ENCODE assay signal across 31 cellular contexts in the genomic region with DNA sequence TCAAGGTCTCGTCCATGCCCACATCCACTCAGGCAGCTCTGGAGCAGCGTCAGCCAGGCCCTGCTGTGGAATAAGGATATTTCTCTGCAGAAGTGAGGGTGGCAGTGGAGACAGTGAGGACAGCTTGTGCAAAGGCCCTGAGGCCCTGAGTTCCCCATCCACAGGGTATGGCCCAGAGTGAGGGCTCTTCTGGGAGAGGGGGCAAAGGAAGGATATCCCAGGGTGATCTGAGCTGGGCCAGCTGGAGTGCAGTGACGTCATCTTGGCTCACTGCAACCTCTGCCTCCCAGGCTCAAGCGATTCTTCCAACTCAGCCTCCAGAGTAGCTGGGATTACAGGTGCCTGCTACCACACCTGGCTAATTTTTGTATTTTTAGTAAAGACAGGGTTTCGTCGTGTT. TPM values are rescaled to one million over a fixed set of nuclear protein-coding genes. Genes with fewer than 3 reads are reported as not detected.
A peak's percentile ranks its signal among the peaks of the same experiment; 100 is the strongest.
DNase-seq lines count a peak whose midpoint lies in the region; ATAC-seq, FAIRE-seq and TF ChIP-seq lines count a peak whose summit lies in the region.
"Had no signal": no experiment of that assay in that cellular context is flagged by ENCODE, and none has a peak within 500 bp of the region (broad histone marks: within the 10 kb centered on the region; RNA-seq: fewer than 3 reads in every experiment).

No MANE protein-coding gene starts in this region.

- CTCF ChIA-PET in HepG2 (lab: Yijun Ruan, JAX; ENCODE audit: low intra/inter-chr PET ratio, low total read pairs) (no interaction called here), IMR-90 (lab: Yijun Ruan, JAX) (no interaction called here)

- H2AFZ ChIP-seq in HepG2 (ENCODE audit: low read length) (no peak overlapping the region), IMR-90 (replicated peaks; ENCODE audit: low read length, poor library complexity) (no peak overlapping the region)

- POLR2A ChIA-PET in HepG2 (lab: Yijun Ruan, JAX) (interaction anchor here (1.4 kb wide), 1 partner anchor 11 kb away, joined by 3 read pairs; no protein-coding TSS in a partner anchor), IMR-90 (lab: Charles Lee; ENCODE audit: unreplicated experiment) (no interaction called here)

- peaks cover 3 to 10% of the 10 kb centered on the region in 2 experiments; a peak in 3 of 5 replicates for H3K36me3 ChIP-seq in HepG2 (replicated peaks in 1 of 2; ENCODE audit: control insufficient read depth in 1 of 2, insufficient read depth in 2 of 2, low read length in 2 of 2)
- peaks cover 0 to 4% (median 0%) of the 10 kb centered on the region in 4 donors for H3K36me3 ChIP-seq in right lobe of liver
- peaks cover 38% of the 10 kb centered on the region for H3K36me3 ChIP-seq in IMR-90 (ENCODE audit: control insufficient read depth, insufficient read depth, low read length)
- no peaks in the 10 kb centered on the region for H3K36me3 ChIP-seq in testis (ENCODE audit: low read depth, missing control alignments)

- TF ChIP-seq RAD21 in HepG2 (CRISPR knock-in tag; IDR thresholded peaks at IDR 0.05) (no peak), IMR-90 (IDR thresholded peaks at IDR 0.05; ENCODE audit: low read length) (no peak)

- no peaks in the 10 kb centered on the region for H3K27me3 Mint-ChIP-seq in central memory CD8-positive, alpha-beta T cell
- H3K27me3 Mint-ChIP-seq: CD4-positive, alpha-beta memory T cell; CD4-positive, CD25-positive, alpha-beta regulatory T cell; CD8-positive, alpha-beta memory T cell had no signal

- peaks cover 7% of the 10 kb centered on the region for H3K36me3 Mint-ChIP-seq in central memory CD8-positive, alpha-beta T cell (ENCODE audit: insufficient read depth)

- no peak overlapping the region for H4K8ac ChIP-seq in IMR-90 (ENCODE audit: low read depth in 2 of 2, low read length in 2 of 2)

- H3K4me1 Mint-ChIP-seq in central memory CD8-positive, alpha-beta T cell = peaks cover 9% of the 10 kb centered on the region
- H3K4me1 Mint-ChIP-seq: CD14-positive monocyte; CD4-positive, CD25-positive, alpha-beta regulatory T cell had no signal

- H4K91ac ChIP-seq in IMR-90 (ENCODE audit: insufficient read depth, low read depth, low read length) = no peak overlapping the region

- H3K18ac ChIP-seq in IMR-90 (ENCODE audit: low read depth, low read length) = no peak overlapping the region

- no peak overlapping the region for H3K27ac ChIP-seq in HepG2 (ENCODE audit: extremely low read length, insufficient read depth, low read length)
- H3K27ac ChIP-seq in right lobe of liver = no peak overlapping the region
- no peak overlapping the region for H3K27ac ChIP-seq in IMR-90 (ENCODE audit: insufficient read depth, low read length)
- H3K27ac ChIP-seq in testis = peak overlapping the region in 1 of 2 donors; percentile 24
- H3K27ac ChIP-seq: BLaER1 had no signal

- no peak overlapping the region for H3K14ac ChIP-seq in IMR-90 (replicated peaks; ENCODE audit: low read depth, low read length)

- H2BK15ac ChIP-seq in IMR-90 (ENCODE audit: low read depth, low read length) = no peak overlapping the region

- H3K4me2 ChIP-seq in HepG2 (ENCODE audit: low read depth, low read length) (no peak overlapping the region), IMR-90 (ENCODE audit: low read depth, low read length) (no peak overlapping the region)
- H3K4me2 ChIP-seq: BLaER1 had no signal

- H3K9me1 ChIP-seq in IMR-90 (ENCODE audit: insufficient read depth, low read length) = 0 out of 2 replicates have a peak, but pooled peaks cover 7% of the 10 kb centered on the region

- peak overlapping the region; percentile 32 for H3K27ac Mint-ChIP-seq in central memory CD8-positive, alpha-beta T cell (ENCODE audit: low read depth)
- H3K27ac Mint-ChIP-seq: CD4-positive, CD25-positive, alpha-beta regulatory T cell; CD8-positive, alpha-beta memory T cell had no signal

- H3K9me3 Mint-ChIP-seq in central memory CD8-positive, alpha-beta T cell = no peaks in the 10 kb centered on the region
- H3K9me3 Mint-ChIP-seq: CD4-positive, alpha-beta memory T cell; CD4-positive, CD25-positive, alpha-beta regulatory T cell; CD8-positive, alpha-beta memory T cell had no signal

- no peak overlapping the region for H2BK5ac ChIP-seq in IMR-90 (ENCODE audit: low read depth, low read length, poor library complexity, severe bottlenecking)

- H3K79me2 ChIP-seq in HepG2 (ENCODE audit: insufficient read depth, low read length) = no peaks in the 10 kb centered on the region

- H4K20me1 ChIP-seq in HepG2 (ENCODE audit: insufficient read depth, low read length) = no peaks in the 10 kb centered on the region
- H4K20me1 ChIP-seq in IMR-90 (ENCODE audit: insufficient read depth, low read length) = peaks cover 20% of the 10 kb centered on the region

- WGBS in HepG2 (ENCODE audit: low lambda C conversion rate) = 96% methylated on average over 6 of the region's 6 CpGs
- WGBS in right lobe of liver (ENCODE audit: insufficient coverage, low coverage, low lambda C conversion rate, missing lambda C conversion rate) = 100% methylated on average over 3 of the region's 6 CpGs
- 100% methylated on average over 2 of the region's 6 CpGs; no CpG with 5 or more reads in 1 of the 2 experiments for WGBS in IMR-90 (ENCODE audit: extremely low coverage in 2 of 2, insufficient read length in 1 of 2), 2 experiments
- 66 to 75% methylated on average over 6 of the region's 6 CpGs for WGBS in testis, 2 donors

- H3K27me3 ChIP-seq in HepG2 (ENCODE audit: control insufficient read depth in 1 of 2, insufficient read depth in 2 of 2, low read length in 2 of 2) = no peaks in the 10 kb centered on the region
- H3K27me3 ChIP-seq in right lobe of liver = no peaks in the 10 kb centered on the region
- H3K27me3 ChIP-seq in IMR-90 (ENCODE audit: control insufficient read depth, insufficient read depth, low read length) = no peaks in the 10 kb centered on the region
- no peaks in the 10 kb centered on the region for H3K27me3 ChIP-seq in testis
- H3K27me3 ChIP-seq: BE2C, BLaER1 had no signal

- intact Hi-C loops in HepG2 (cut with micrococcal nuclease; ENCODE audit: unreplicated experiment) = no loop called here
- intact Hi-C loops in right lobe of liver (cut with DNase I) = no loop called here
- intact Hi-C loops in IMR-90 (cut with micrococcal nuclease) = no loop called here
- intact Hi-C loops in left ventricle myocardium superior (cut with micrococcal nuclease) = no loop called here
- intact Hi-C loops in testis (cut with DNase I; ENCODE audit: low total_unique reads) = no loop called here

- peaks cover 17 to 34% of the 10 kb centered on the region in 2 experiments for H3K79me1 ChIP-seq in IMR-90 (ENCODE audit: low read depth in 1 of 2, low read length in 2 of 2)

- H3K9ac ChIP-seq in HepG2 (ENCODE audit: insufficient read depth, low read depth, low read length) (no peak overlapping the region), IMR-90 (ENCODE audit: low read depth, low read length) (no peak overlapping the region)
- H3K9ac ChIP-seq: BLaER1 had no signal

- no peak overlapping the region for H3K4ac ChIP-seq in IMR-90 (ENCODE audit: low read depth, low read length)

- BruUV-seq in HepG2 (replicated peaks; lab: Mats Ljungman, UMichigan) = no TSS peak
- BruUV-seq in IMR-90 (replicated peaks; lab: Mats Ljungman, UMichigan) = no TSS peak

- H2AK5ac ChIP-seq in IMR-90 (ENCODE audit: low read depth, low read length) = no peak overlapping the region

- no peak for FAIRE-seq in HepG2 (lab: Jason Lieb, UNC)
- FAIRE-seq: A204.1, GM12878, GM12892, GM18507 had no signal

- no peak for ATAC-seq in HepG2
- no peak for ATAC-seq in right lobe of liver
- no peak for ATAC-seq in IMR-90 (ENCODE audit: low read depth)
- no peak for ATAC-seq in central memory CD8-positive, alpha-beta T cell (replicated peaks; ENCODE audit: extremely low read depth, poor library complexity, severe bottlenecking)
- no peak for ATAC-seq in left ventricle myocardium superior
- ATAC-seq: GM12878 had no signal

- H3K9me3 ChIP-seq in HepG2 (ENCODE audit: low read length) (no peaks in the 10 kb centered on the region), right lobe of liver (no peaks in the 10 kb centered on the region), IMR-90 (ENCODE audit: control insufficient read depth, insufficient read depth, low read length) (no peaks in the 10 kb centered on the region), testis (no peaks in the 10 kb centered on the region)
- H3K9me3 ChIP-seq: BE2C, BLaER1 had no signal

- H3K23ac ChIP-seq in IMR-90 (ENCODE audit: low read depth, low read length) = no peak overlapping the region

- DNase-seq in HepG2 (ENCODE audit: low spot score) = no peak
- DNase-seq in right lobe of liver = no peak
- DNase-seq in IMR-90 = no peak
- DNase-seq in central memory CD8-positive, alpha-beta T cell (ENCODE audit: low spot score in 2 of 2) = no peak
- no peak for DNase-seq in activated naive CD4-positive, alpha-beta T cell treated with anti-CD3 and anti-CD28 coated beads, Interleukin-2, amount 50 U/mL, for 16 hours
- DNase-seq in left ventricle myocardium superior = no peak
- DNase-seq in testis = no peak
- DNase-seq: 8988T; ACHN; BE2C; C1 segment of cervical spinal cord; CD4-positive, alpha-beta memory T cell; CD4-positive, CD25-positive, alpha-beta regulatory T cell; CD8-positive, alpha-beta memory T cell; COR-L47; DMS 273 treated with DMSO at 0.1 percent for 48 hours; DMS153; DMS53; DMS79; DND-41; EL; GDM1 had no signal

- H3K4me3 Mint-ChIP-seq in central memory CD8-positive, alpha-beta T cell = no peak overlapping the region
- H3K4me3 Mint-ChIP-seq: CD14-positive monocyte; CD4-positive, alpha-beta memory T cell; CD4-positive, CD25-positive, alpha-beta regulatory T cell; CD8-positive, alpha-beta memory T cell had no signal

- no peak overlapping the region for H3K56ac ChIP-seq in IMR-90 (ENCODE audit: extremely low read depth, insufficient read depth, low read length)

- TF ChIP-seq POLR2A in HepG2 (IDR thresholded peaks at IDR 0.05; ENCODE audit: insufficient read depth in 1 of 2, low read depth in 2 of 2, low read length in 2 of 2) (no peak), right lobe of liver (IDR thresholded peaks at IDR 0.05) (no peak), IMR-90 (IDR thresholded peaks at IDR 0.05; ENCODE audit: low read depth, low read length) (no peak), testis (IDR thresholded peaks at IDR 0.05) (no peak)

- TF ChIP-seq CTCF in HepG2 (CRISPR knock-in tag; IDR thresholded peaks at IDR 0.05) (no peak), right lobe of liver (IDR thresholded peaks at IDR 0.05) (no peak), IMR-90 (conservative IDR thresholded peaks at IDR 0.05; ENCODE audit: low read depth, low read length) (no peak), testis (IDR thresholded peaks at IDR 0.05) (no peak)

- no peak overlapping the region for H2BK120ac ChIP-seq in IMR-90 (ENCODE audit: low read depth, low read length)

- H2AK9ac ChIP-seq in IMR-90 (replicated peaks; ENCODE audit: low read depth, low read length, poor library complexity) = peak overlapping the region; percentile 61

- H3K4me1 ChIP-seq in HepG2 (ENCODE audit: insufficient read depth, low read length) (peaks cover 20% of the 10 kb centered on the region), right lobe of liver (no peaks in the 10 kb centered on the region), IMR-90 (ENCODE audit: control insufficient read depth, insufficient read depth, low read length) (no peaks in the 10 kb centered on the region), testis (peaks cover 19% of the 10 kb centered on the region)
- H3K4me1 ChIP-seq: BE2C had no signal

- no peak overlapping the region for H4K5ac ChIP-seq in IMR-90 (ENCODE audit: low read depth, low read length)

- H3K4me3 ChIP-seq in HepG2 (replicated peaks in 1 of 3; ENCODE audit: insufficient read depth in 1 of 3, low read depth in 2 of 3, low read length in 3 of 3) (no peak overlapping the region), right lobe of liver (no peak overlapping the region), IMR-90 (ENCODE audit: insufficient read depth, low read depth, low read length) (no peak overlapping the region), testis (no peak overlapping the region)
- H3K4me3 ChIP-seq: BLaER1, GM12878 had no signal

- H2BK20ac ChIP-seq in IMR-90 (ENCODE audit: low read depth, low read length) = no peak overlapping the region

- in situ Hi-C loops in HepG2 (cut with HindIII; ENCODE audit: extremely low pct_ligation_motif_present, low pct_unique_long_range_greater_than_20kb) = no loop called here
- in situ Hi-C loops in IMR-90 (cut with MboI; ENCODE audit: low sequenced_read_pairs) = no loop called here

- no peak for TF ChIP-seq EP300 in HepG2 (IDR thresholded peaks at IDR 0.05; ENCODE audit: low read depth in 2 of 2, low read length in 2 of 2)
- TF ChIP-seq EP300 in HepG2 (CRISPR knock-in tag; IDR thresholded peaks at IDR 0.05; ENCODE audit: borderline replicate concordance) = no peak

- dilution Hi-C loops in IMR-90 (cut with HindIII; ENCODE audit: low sequenced_read_pairs, unreplicated experiment) = no loop called here

RNA-seq across cellular contexts. Expression of gene MARK4, which starts 11.5 kb away (rescaled TPM):
- 7.0 and 7.6 TPM in 2 replicates for total RNA-seq in HepG2 (2016; rRNA removed; fragmentation: Illumina TruSeq; extraction: Trizol)
- total RNA-seq in HepG2 (2016; cell fraction: cytosol; rRNA removed; fragmentation: Illumina TruSeq; extraction: Trizol; ENCODE audit: low read depth) = 11.1 and 13.3 TPM in 2 replicates
- total RNA-seq in HepG2 (2016; cell fraction: insoluble cytoplasmic fraction; rRNA removed; fragmentation: Illumina TruSeq; extraction: Trizol) = 3.4 and 6.6 TPM in 2 replicates
- 12.9 and 14.4 TPM in 2 replicates for total RNA-seq in HepG2 (2016; cell fraction: membrane; rRNA removed; fragmentation: Illumina TruSeq; extraction: Trizol)
- total RNA-seq in HepG2 (2016; cell fraction: nucleus; rRNA removed; fragmentation: Illumina TruSeq; extraction: Trizol) = 6.3 and 7.9 TPM in 2 replicates
- 11.4 and 12.2 TPM in 2 replicates for polyA plus RNA-seq in HepG2 (2011; rRNA removed)
- polyA plus RNA-seq in HepG2 (2011; cell fraction: cytosol; rRNA removed) = 6.6 and 8.5 TPM in 2 replicates
- 17.6 and 21.6 TPM in 2 replicates for polyA plus RNA-seq in HepG2 (2011; cell fraction: nucleus; rRNA removed)
- polyA plus RNA-seq in HepG2 (2012) = 28.5 and 39.6 TPM in 2 replicates
- 7.9 and 8.8 TPM in 2 replicates for polyA plus RNA-seq in HepG2 (2016; cell fraction: cytosol; fragmentation: Illumina TruSeq; extraction: Trizol; ENCODE audit: low read depth)
- polyA plus RNA-seq in HepG2 (2016; cell fraction: insoluble cytoplasmic fraction; fragmentation: Illumina TruSeq; extraction: Trizol; ENCODE audit: low read depth) = 11.9 and 16.0 TPM in 2 replicates
- 16.7 and 21.8 TPM in 2 replicates for polyA plus RNA-seq in HepG2 (2016; cell fraction: membrane; fragmentation: Illumina TruSeq; extraction: Trizol; ENCODE audit: low read depth)
- polyA plus RNA-seq in HepG2 (2016; cell fraction: nucleus; fragmentation: Illumina TruSeq; extraction: Trizol; ENCODE audit: insufficient read depth, low read depth) = 15.8 and 17.0 TPM in 2 replicates
- 1.4 and 19.5 TPM in 2 replicates for polyA minus RNA-seq in HepG2 (2011; rRNA and poly(A)+ RNA removed; ENCODE audit: low replicate concordance)
- 14.1 and 19.3 TPM in 2 replicates for polyA minus RNA-seq in HepG2 (2011; cell fraction: cytosol; rRNA and poly(A)+ RNA removed)
- 10.3 TPM in 2 replicates for polyA minus RNA-seq in HepG2 (2011; cell fraction: nucleus; rRNA and poly(A)+ RNA removed)
- 10 to 100 TPM; 14.2 to 23.5 (median 17.5) TPM for total RNA-seq in right lobe of liver
- 8.1 and 11.3 TPM in 2 replicates for total RNA-seq in IMR-90 (2012; rRNA removed)
- polyA plus RNA-seq in IMR-90 (2012; rRNA removed) = 20.3 and 20.7 TPM in 2 replicates
- 19.3 and 52.1 TPM in 2 replicates for polyA plus RNA-seq in IMR-90 (2012; cell fraction: cytosol; rRNA removed)
- polyA plus RNA-seq in IMR-90 (2012; cell fraction: nucleus; rRNA removed; ENCODE audit: low replicate concordance) = 33.3 and 34.2 TPM in 2 replicates
- total RNA-seq in left ventricle myocardium superior = 26.2 TPM
- total RNA-seq in testis = 100 to 1,000 TPM; 197 to 200 TPM
- polyA plus RNA-seq in testis (ENCODE audit: insufficient read depth, low read depth, low replicate concordance) = 114 TPM

RNA-seq across cellular contexts. Expression of gene EXOC3L2, which starts 17.4 kb away (rescaled TPM):
- not detected in 2 replicates for total RNA-seq in HepG2 (2016; rRNA removed; fragmentation: Illumina TruSeq; extraction: Trizol)
- total RNA-seq in HepG2 (2016; cell fraction: cytosol; rRNA removed; fragmentation: Illumina TruSeq; extraction: Trizol; ENCODE audit: low read depth) = not detected in 2 replicates
- total RNA-seq in HepG2 (2016; cell fraction: insoluble cytoplasmic fraction; rRNA removed; fragmentation: Illumina TruSeq; extraction: Trizol) = not detected in 2 replicates
- total RNA-seq in HepG2 (2016; cell fraction: membrane; rRNA removed; fragmentation: Illumina TruSeq; extraction: Trizol) = not detected in 2 replicates
- total RNA-seq in HepG2 (2016; cell fraction: nucleus; rRNA removed; fragmentation: Illumina TruSeq; extraction: Trizol) = not detected in 2 replicates
- 0.21 TPM in 1 of 2 replicates, not detected in the other for polyA plus RNA-seq in HepG2 (2011; rRNA removed)
- polyA plus RNA-seq in HepG2 (2011; cell fraction: cytosol; rRNA removed) = 0.04 and 0.07 TPM in 2 replicates
- polyA plus RNA-seq in HepG2 (2011; cell fraction: nucleus; rRNA removed) = 0.07 and 0.19 TPM in 2 replicates
- polyA plus RNA-seq in HepG2 (2012) = 0.07 TPM in 1 of 2 replicates, not detected in the other
- not detected in 2 replicates for polyA plus RNA-seq in HepG2 (2016; cell fraction: cytosol; fragmentation: Illumina TruSeq; extraction: Trizol; ENCODE audit: low read depth)
- not detected in 2 replicates for polyA plus RNA-seq in HepG2 (2016; cell fraction: insoluble cytoplasmic fraction; fragmentation: Illumina TruSeq; extraction: Trizol; ENCODE audit: low read depth)
- polyA plus RNA-seq in HepG2 (2016; cell fraction: membrane; fragmentation: Illumina TruSeq; extraction: Trizol; ENCODE audit: low read depth) = not detected in 2 replicates
- not detected in 2 replicates for polyA plus RNA-seq in HepG2 (2016; cell fraction: nucleus; fragmentation: Illumina TruSeq; extraction: Trizol; ENCODE audit: insufficient read depth, low read depth)
- 0.20 TPM in 1 of 2 replicates, not detected in the other for polyA minus RNA-seq in HepG2 (2011; rRNA and poly(A)+ RNA removed; ENCODE audit: low replicate concordance)
- polyA minus RNA-seq in HepG2 (2011; cell fraction: cytosol; rRNA and poly(A)+ RNA removed) = not detected in 2 replicates
- polyA minus RNA-seq in HepG2 (2011; cell fraction: nucleus; rRNA and poly(A)+ RNA removed) = not detected in 2 replicates
- total RNA-seq in right lobe of liver = 1 to 10 TPM; 1.8 to 6.9 (median 4.4) TPM
- not detected in 2 replicates for total RNA-seq in IMR-90 (2012; rRNA removed)
- 0.03 TPM in 1 of 2 replicates, not detected in the other for polyA plus RNA-seq in IMR-90 (2012; rRNA removed)
- 0.08 and 0.13 TPM in 2 replicates for polyA plus RNA-seq in IMR-90 (2012; cell fraction: cytosol; rRNA removed)
- 0.06 and 0.11 TPM in 2 replicates for polyA plus RNA-seq in IMR-90 (2012; cell fraction: nucleus; rRNA removed; ENCODE audit: low replicate concordance)
- total RNA-seq in left ventricle myocardium superior = 0.94 TPM
- total RNA-seq in testis = 10 to 100 TPM; 29.5 to 30.2 TPM
- polyA plus RNA-seq in testis (ENCODE audit: insufficient read depth, low read depth, low replicate concordance) = 7.4 TPM
- total RNA-seq: A673; CD4-positive, alpha-beta memory T cell; CD4-positive, CD25-positive, alpha-beta regulatory T cell; CD8-positive, alpha-beta memory T cell; G401; GM12878 had no signal
- polyA plus RNA-seq: AG04450; CD14-positive monocyte; CD4-positive, alpha-beta memory T cell; CD4-positive, CD25-positive, alpha-beta regulatory T cell; CD8-positive, alpha-beta memory T cell; GM12878 had no signal
